Comparison of ENCODE assay signal across 8 cellular contexts in genomic region chr5:17255471-17256016, GRCh38. TPM values are rescaled to one million over a fixed set of nuclear protein-coding genes. Genes with fewer than 3 reads are reported as not detected.
DNase-seq lines count a peak whose midpoint lies in the region; ATAC-seq and TF ChIP-seq lines count a peak whose summit lies in the region.

No MANE protein-coding gene starts in this region.

- H3K27ac Mint-ChIP-seq in activated T-helper 17 cell treated with anti-CD3 and anti-CD28 coated beads, Interleukin-2, amount 50 U/mL, for 72 hours, result no peak overlapping the region

- peak overlapping the region; percentile 38 for H3K27ac ChIP-seq in PC-9
- H3K27ac ChIP-seq in gastroesophageal sphincter, result no peak overlapping the region

- no peaks in the 10 kb centered on the region for H3K79me2 ChIP-seq in PC-9 (ENCODE audit: low read depth)

- DNase-seq in PC-9 (peak in 1 of 2 experiments; percentile 42), renal cortical epithelial cell (ENCODE audit: low read depth) (peak; percentile 23)
- no peak for DNase-seq in stimulated activated CD4-positive, alpha-beta T cell treated with anti-CD3 and anti-CD28 coated beads, Interleukin-2, amount 100 ng/mL, for 24 hours
- DNase-seq in activated CD8-positive, alpha-beta memory T cell treated with anti-CD3 and anti-CD28 coated beads, Interleukin-2, amount 50 U/mL, for 4 hours, result no peak

- H3K4me3 Mint-ChIP-seq in activated T-helper 17 cell treated with anti-CD3 and anti-CD28 coated beads, Interleukin-2, amount 50 U/mL, for 72 hours, result no peak overlapping the region

- H3K9me2 ChIP-seq in PC-9 (ENCODE audit: insufficient read depth), result no peaks in the 10 kb centered on the region; the same call in 1 of the 2 replicates

- H3K27me3 Mint-ChIP-seq in activated T-helper 17 cell treated with anti-CD3 and anti-CD28 coated beads, Interleukin-2, amount 50 U/mL, for 72 hours, result no peaks in the 10 kb centered on the region

- H3K4me1 Mint-ChIP-seq in activated T-helper 17 cell treated with anti-CD3 and anti-CD28 coated beads, Interleukin-2, amount 50 U/mL, for 72 hours, result no peaks in the 10 kb centered on the region

- no peaks in the 10 kb centered on the region for H3K36me3 Mint-ChIP-seq in activated T-helper 17 cell treated with anti-CD3 and anti-CD28 coated beads, Interleukin-2, amount 50 U/mL, for 72 hours (ENCODE audit: low read depth)

- no peaks in the 10 kb centered on the region for H3K9me3 Mint-ChIP-seq in activated T-helper 17 cell treated with anti-CD3 and anti-CD28 coated beads, Interleukin-2, amount 50 U/mL, for 72 hours

- intact Hi-C loops in PC-9 (cut with micrococcal nuclease; ENCODE audit: unreplicated experiment), result no loop called here

- no peak for TF ChIP-seq EP300 in gastroesophageal sphincter (IDR thresholded peaks at IDR 0.05)

- no peak for TF ChIP-seq POLR2A in gastroesophageal sphincter (IDR thresholded peaks at IDR 0.05)

- H3K36me3 ChIP-seq in PC-9 (ENCODE audit: low read depth) (no peaks in the 10 kb centered on the region), gastroesophageal sphincter (no peaks in the 10 kb centered on the region)

- TF ChIP-seq CTCF in PC-9 (conservative IDR thresholded peaks at IDR 0.05), result no peak
- no peak for TF ChIP-seq CTCF in gastroesophageal sphincter (IDR thresholded peaks at IDR 0.05)

- ATAC-seq in GM19043 (IDR thresholded peaks at IDR 0.05; ENCODE audit: low read depth, unreplicated experiment), result peak; percentile 63
- peak; percentile 50 for ATAC-seq in HG03025 (IDR thresholded peaks at IDR 0.05; ENCODE audit: low FRiP score, unreplicated experiment)
- no peak for ATAC-seq in activated T-helper 17 cell treated with anti-CD3 and anti-CD28 coated beads, Interleukin-2, amount 50 U/mL, for 72 hours (replicated peaks)
- no peak for ATAC-seq in gastroesophageal sphincter

- BruUV-seq in PC-9 (replicated peaks; lab: Mats Ljungman, UMichigan), result no TSS peak

- CTCF ChIA-PET in PC-9 (lab: Charles Lee), result no interaction called here

- peaks cover 28% of the 10 kb centered on the region for H3F3A ChIP-seq in PC-9 (ENCODE audit: insufficient read depth, low read depth)

- H2AFZ ChIP-seq in PC-9, result peak overlapping the region; percentile 39; the same call in 1 of the 2 replicates

- WGBS in gastroesophageal sphincter (ENCODE audit: low coverage in 1 of 2), 2 donors, result 45 to 62% methylated on average over 6 of the region's 6 CpGs

- H3K27me3 ChIP-seq in PC-9 (ENCODE audit: insufficient read depth, low read depth) (no peaks in the 10 kb centered on the region), gastroesophageal sphincter (no peaks in the 10 kb centered on the region)

- H3K4me1 ChIP-seq in PC-9 (replicated peaks; ENCODE audit: insufficient read depth), result peaks cover 62% of the 10 kb centered on the region
- H3K4me1 ChIP-seq in gastroesophageal sphincter, result no peaks in the 10 kb centered on the region

- H3K9me3 ChIP-seq in PC-9 (ENCODE audit: insufficient read depth, low read depth) (peaks cover 17% of the 10 kb centered on the region; the same call in 1 of the 2 replicates), gastroesophageal sphincter (no peaks in the 10 kb centered on the region)

- POLR2A ChIA-PET in PC-9 (lab: Charles Lee; ENCODE audit: unreplicated experiment), result no interaction called here

- H4K20me1 ChIP-seq in PC-9 (ENCODE audit: insufficient read depth), result no peaks in the 10 kb centered on the region

- H3K4me3 ChIP-seq in PC-9 (peak overlapping the region; percentile 3; the same call in 1 of the 2 replicates), gastroesophageal sphincter (no peak overlapping the region)

- peak overlapping the region; percentile 43 for H3K4me2 ChIP-seq in PC-9

RNA-seq across cellular contexts. Expression of gene BASP1, which starts 38.1 kb away (rescaled TPM):
- total RNA-seq in PC-9 (2021), result not detected in 2 replicates
- total RNA-seq in renal cortical epithelial cell, result 79.5 and 82.6 TPM in 2 replicates
- 1 to 10 TPM in 1 of 2 donors, under 1 TPM in 1; 0.48 to 1.3 TPM for total RNA-seq in activated T-helper 17 cell treated with anti-CD3 and anti-CD28 coated beads, Interleukin-2, amount 50 U/mL, for 72 hours
- 10 to 100 TPM in 1 of 4 donors, 1 to 10 TPM in 2, under 1 TPM in 1; 0.31 to 12.9 (median 5.5) TPM for total RNA-seq in gastroesophageal sphincter

Comparison
In these comparisons a context has a peak if more than half of its experiments do, and no peak if none do; other contexts are left out.
1. ATAC-seq: peak in GM19043 (single experiment) and HG03025 (single experiment); none in activated T-helper 17 cell treated with anti-CD3 and anti-CD28 coated beads, Interleukin-2, amount 50 U/mL, for 72 hours (single experiment) and gastroesophageal sphincter (single experiment).